In the genomic region with DNA sequence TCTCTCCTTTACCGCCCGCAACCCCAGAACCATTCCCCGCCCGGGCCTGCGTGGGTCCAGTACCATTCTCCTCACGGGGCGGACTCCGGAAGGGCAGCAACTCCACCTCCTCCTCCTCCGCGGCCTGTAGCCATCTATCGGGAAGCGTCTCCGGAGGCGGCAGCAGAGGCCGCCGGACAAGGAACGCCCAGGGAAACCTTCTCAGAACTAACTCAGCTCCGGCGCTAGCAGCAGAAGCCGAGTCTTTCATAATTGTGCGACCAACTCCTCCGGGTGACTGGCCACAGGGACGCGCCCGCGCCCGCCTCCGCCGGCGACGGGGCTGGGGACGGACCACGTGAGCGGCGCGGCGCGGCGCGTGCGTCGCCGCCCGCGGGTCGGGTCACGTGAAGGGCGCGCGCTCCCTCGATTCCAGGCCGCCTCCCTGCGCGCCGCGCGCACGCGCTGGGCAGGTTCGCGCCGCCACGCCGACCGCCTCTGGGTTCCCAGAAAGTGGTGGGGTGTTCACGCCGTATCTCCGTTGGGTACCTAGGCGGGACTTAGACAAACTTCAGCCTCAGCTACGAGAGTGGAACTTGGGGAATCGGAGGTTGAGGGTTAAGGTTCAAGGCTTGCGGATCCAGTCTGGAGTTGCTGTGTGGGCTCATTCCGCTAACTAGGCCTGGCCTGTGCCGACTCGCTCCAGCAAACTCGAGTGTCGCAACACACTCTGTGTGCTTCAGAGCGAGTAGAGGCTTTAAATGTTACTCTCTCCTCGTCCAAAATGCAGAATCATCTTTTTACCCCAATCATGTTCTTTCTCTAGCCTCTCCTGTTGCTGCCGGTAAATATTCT, we compare ENCODE assay signal across 8 cellular contexts. TPM values are rescaled to one million over a fixed set of nuclear protein-coding genes. Genes with fewer than 3 reads are reported as not detected.
DNase-seq lines count a peak whose midpoint lies in the region; ATAC-seq and TF ChIP-seq lines count a peak whose summit lies in the region.

A gene with protein sequence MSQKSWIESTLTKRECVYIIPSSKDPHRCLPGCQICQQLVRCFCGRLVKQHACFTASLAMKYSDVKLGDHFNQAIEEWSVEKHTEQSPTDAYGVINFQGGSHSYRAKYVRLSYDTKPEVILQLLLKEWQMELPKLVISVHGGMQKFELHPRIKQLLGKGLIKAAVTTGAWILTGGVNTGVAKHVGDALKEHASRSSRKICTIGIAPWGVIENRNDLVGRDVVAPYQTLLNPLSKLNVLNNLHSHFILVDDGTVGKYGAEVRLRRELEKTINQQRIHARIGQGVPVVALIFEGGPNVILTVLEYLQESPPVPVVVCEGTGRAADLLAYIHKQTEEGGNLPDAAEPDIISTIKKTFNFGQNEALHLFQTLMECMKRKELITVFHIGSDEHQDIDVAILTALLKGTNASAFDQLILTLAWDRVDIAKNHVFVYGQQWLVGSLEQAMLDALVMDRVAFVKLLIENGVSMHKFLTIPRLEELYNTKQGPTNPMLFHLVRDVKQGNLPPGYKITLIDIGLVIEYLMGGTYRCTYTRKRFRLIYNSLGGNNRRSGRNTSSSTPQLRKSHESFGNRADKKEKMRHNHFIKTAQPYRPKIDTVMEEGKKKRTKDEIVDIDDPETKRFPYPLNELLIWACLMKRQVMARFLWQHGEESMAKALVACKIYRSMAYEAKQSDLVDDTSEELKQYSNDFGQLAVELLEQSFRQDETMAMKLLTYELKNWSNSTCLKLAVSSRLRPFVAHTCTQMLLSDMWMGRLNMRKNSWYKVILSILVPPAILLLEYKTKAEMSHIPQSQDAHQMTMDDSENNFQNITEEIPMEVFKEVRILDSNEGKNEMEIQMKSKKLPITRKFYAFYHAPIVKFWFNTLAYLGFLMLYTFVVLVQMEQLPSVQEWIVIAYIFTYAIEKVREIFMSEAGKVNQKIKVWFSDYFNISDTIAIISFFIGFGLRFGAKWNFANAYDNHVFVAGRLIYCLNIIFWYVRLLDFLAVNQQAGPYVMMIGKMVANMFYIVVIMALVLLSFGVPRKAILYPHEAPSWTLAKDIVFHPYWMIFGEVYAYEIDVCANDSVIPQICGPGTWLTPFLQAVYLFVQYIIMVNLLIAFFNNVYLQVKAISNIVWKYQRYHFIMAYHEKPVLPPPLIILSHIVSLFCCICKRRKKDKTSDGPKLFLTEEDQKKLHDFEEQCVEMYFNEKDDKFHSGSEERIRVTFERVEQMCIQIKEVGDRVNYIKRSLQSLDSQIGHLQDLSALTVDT (N-terminal part only) (minus strand): TSS at position 330 of the 834 bp plus-strand sequence. CDS start 264 bp downstream, at position 66.

- H3K36me3 ChIP-seq in HUES48 (ENCODE audit: control insufficient read depth, insufficient read depth, low read length) (0 out of 2 replicates have a peak, but pooled peaks cover 2% of the 10 kb centered on the region), OCI-LY3 (replicated peaks; ENCODE audit: low read depth, low read length) (peaks cover 12% of the 10 kb centered on the region)

- peak within 1 kb of the TSS; percentile 95 for H3K4me2 ChIP-seq in OCI-LY3 (ENCODE audit: low read length)

- H3K27me3 ChIP-seq in HUES48 (ENCODE audit: control insufficient read depth, insufficient read depth, low read length) (no peaks in the 10 kb centered on the region), OCI-LY3 (ENCODE audit: low read depth, low read length) (no peaks in the 10 kb centered on the region), mononuclear cell (ENCODE audit: insufficient read depth, low read length) (no peaks in the 10 kb centered on the region)

- H3K4me3 ChIP-seq in HUES48 (ENCODE audit: low read depth, low read length): peak within 1 kb of the TSS; percentile 91
- H3K4me3 ChIP-seq in OCI-LY3 (ENCODE audit: low read length): peak within 1 kb of the TSS; percentile 98
- peak within 1 kb of the TSS; percentile 98 for H3K4me3 ChIP-seq in mononuclear cell (ENCODE audit: low read length)

- H3K4me1 ChIP-seq in HUES48 (ENCODE audit: control insufficient read depth, insufficient read depth, low read length) (peaks cover 3% of the 10 kb centered on the region), OCI-LY3 (ENCODE audit: low read length) (peaks cover 19% of the 10 kb centered on the region), mononuclear cell (ENCODE audit: insufficient read depth, low read length) (peaks cover 38% of the 10 kb centered on the region)

- H3K9me3 ChIP-seq in HUES48 (ENCODE audit: control insufficient read depth, insufficient read depth, low read length) (no peaks in the 10 kb centered on the region), OCI-LY3 (ENCODE audit: insufficient read depth, low read length) (no peaks in the 10 kb centered on the region), mononuclear cell (ENCODE audit: low read depth, low read length) (no peaks in the 10 kb centered on the region)

- peaks cover 27% of the 10 kb centered on the region for H4K20me1 ChIP-seq in OCI-LY3 (ENCODE audit: insufficient read depth, low read length)

- no peak for TF ChIP-seq CTCF in OCI-LY3 (IDR thresholded peaks at IDR 0.05; ENCODE audit: low read depth, low read length)

- DNase-seq in Caki2 (ENCODE audit: low read depth) (peak; percentile 90), activated T-cell treated with anti-CD3 and anti-CD28 coated beads for 1 hour (ENCODE audit: low read depth) (peak; percentile 81), epidermal melanocyte (ENCODE audit: insufficient read length, low spot score) (peak; percentile 73)
- peak; percentile 67 to 73 for DNase-seq in stimulated activated CD8-positive, alpha-beta memory T cell treated with anti-CD3 and anti-CD28 coated beads, Interleukin-4, amount 100 ng/mL, for 1 hour (ENCODE audit: low read depth in 2 of 2, low spot score in 1 of 2)

- H3K9ac ChIP-seq in HUES48 (ENCODE audit: low read depth, low read length) (peak within 1 kb of the TSS; percentile 83), OCI-LY3 (ENCODE audit: low read length) (peak within 1 kb of the TSS; percentile 93)

- H3K79me2 ChIP-seq in OCI-LY3 (ENCODE audit: low read length): peaks cover 59% of the 10 kb centered on the region

- peak within 1 kb of the TSS; percentile 80 for H2AFZ ChIP-seq in OCI-LY3 (ENCODE audit: low read depth, low read length)

- H3K27ac ChIP-seq in HUES48 (ENCODE audit: low read depth, low read length) (peak within 1 kb of the TSS; percentile 96), OCI-LY3 (ENCODE audit: low read length) (peak within 1 kb of the TSS; percentile 90)

- ATAC-seq in GM21390 (IDR thresholded peaks at IDR 0.05; ENCODE audit: unreplicated experiment): peak; percentile 78

- in situ Hi-C loops in Caki2 (cut with HindIII; ENCODE audit: low pct_unique_long_range_greater_than_20kb, low sequenced_read_pairs): no loop called here

RNA-seq across cellular contexts. Expression of the gene that starts here (rescaled TPM):
- total RNA-seq in Caki2 (2014; rRNA removed; shearing (Covaris generic); ENCODE audit: low replicate concordance): 8.8 and 16.6 TPM in 2 replicates
- total RNA-seq in mononuclear cell: 81.0 TPM

Comparison
In these comparisons a context has a peak if more than half of its experiments do, and no peak if none do; other contexts are left out.
1. Peak in every context shown above with its lines: DNase-seq, ATAC-seq, H3K4me3 ChIP-seq and H3K27ac ChIP-seq.